22 cellular contexts compared by ENCODE assay signal in the genomic region with DNA sequence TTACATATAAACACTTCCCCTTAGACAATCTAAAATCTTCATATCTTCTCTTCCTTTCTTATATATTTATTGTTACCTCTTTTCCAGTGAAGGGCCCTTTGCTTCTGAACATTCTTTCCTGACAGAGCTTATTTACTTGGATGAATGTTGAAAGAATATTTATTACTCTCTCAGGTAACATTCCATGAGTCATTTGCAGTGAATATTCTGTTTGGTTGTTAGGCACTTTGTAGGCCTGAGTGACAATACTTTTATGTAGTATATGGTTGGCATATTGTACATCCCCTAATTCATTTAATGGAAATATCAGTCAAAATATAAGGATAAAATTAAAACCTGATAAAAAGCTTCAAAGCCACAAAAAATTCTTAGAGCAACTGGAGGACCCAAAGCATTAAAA.
"Had no signal": no experiment of that assay in that cellular context is flagged by ENCODE, and none has a peak within 500 bp of the region (broad histone marks: within the 10 kb centered on the region; RNA-seq: fewer than 3 reads in every experiment).

No MANE protein-coding gene starts in this region.

- H3K27ac Mint-ChIP-seq: activated CD4-positive, alpha-beta memory T cell treated with anti-CD3 and anti-CD28 coated beads for 36 hours; activated CD4-positive, alpha-beta T cell treated with anti-CD3 and anti-CD28 coated beads, Interleukin-2, amount 10 ng/mL, durations not matched to agents 7 days and 5 days; activated naive CD4-positive, alpha-beta T cell treated with anti-CD3 and anti-CD28 coated beads, Interleukin-2, amount 10 ng/mL, durations not matched to agents 7 days and 5 days; activated naive CD8-positive, alpha-beta T cell treated with anti-CD3 and anti-CD28 coated beads for 36 hours had no signal

- DNase-seq: activated CD4-positive, alpha-beta memory T cell treated with anti-CD3 and anti-CD28 coated beads for 36 hours; activated CD4-positive, alpha-beta T cell treated with anti-CD3 and anti-CD28 coated beads, Interleukin-2, amount 10 ng/mL, durations not matched to agents 7 days and 5 days; activated CD4-positive, CD25-positive, alpha-beta regulatory T cell; activated CD8-positive, alpha-beta memory T cell treated with anti-CD3 and anti-CD28 coated beads for 24 hours; activated gamma-delta T cell; activated naive CD4-positive, alpha-beta T cell treated with anti-CD3 and anti-CD28 coated beads, Interleukin-2, amount 10 ng/mL, durations not matched to agents 7 days and 5 days; activated naive CD8-positive, alpha-beta T cell treated with anti-CD3 and anti-CD28 coated beads for 36 hours; activated T-cell treated with anti-CD3 and anti-CD28 coated beads, Interleukin-2, amount 50 U/mL, for 4 hours; aorta; NCI-H1092; NCI-H1417; NCI-H1930; NCI-H2171; NCI-H345; NCI-H510A; NCI-H526 treated with DMSO at 0.1 percent for 48 hours; NCI-H82; SHP77; T-helper 1 cell had no signal

- H3K4me3 Mint-ChIP-seq: activated CD4-positive, alpha-beta memory T cell treated with anti-CD3 and anti-CD28 coated beads for 36 hours; activated CD4-positive, alpha-beta T cell treated with anti-CD3 and anti-CD28 coated beads, Interleukin-2, amount 10 ng/mL, durations not matched to agents 7 days and 5 days; activated naive CD4-positive, alpha-beta T cell treated with anti-CD3 and anti-CD28 coated beads, Interleukin-2, amount 10 ng/mL, durations not matched to agents 7 days and 5 days; activated naive CD8-positive, alpha-beta T cell treated with anti-CD3 and anti-CD28 coated beads for 36 hours; activated T-cell treated with anti-CD3 and anti-CD28 coated beads, Interleukin-2, amount 50 U/mL, for 4 hours; central memory CD8-positive, alpha-beta T cell had no signal

- H3K4me1 Mint-ChIP-seq: activated CD4-positive, alpha-beta T cell treated with anti-CD3 and anti-CD28 coated beads, Interleukin-2, amount 10 ng/mL, durations not matched to agents 7 days and 5 days; activated naive CD4-positive, alpha-beta T cell treated with anti-CD3 and anti-CD28 coated beads, Interleukin-2, amount 10 ng/mL, durations not matched to agents 7 days and 5 days; activated naive CD8-positive, alpha-beta T cell treated with anti-CD3 and anti-CD28 coated beads for 36 hours; central memory CD8-positive, alpha-beta T cell had no signal

- H3K36me3 Mint-ChIP-seq: activated CD4-positive, alpha-beta memory T cell treated with anti-CD3 and anti-CD28 coated beads for 36 hours; activated naive CD4-positive, alpha-beta T cell treated with anti-CD3 and anti-CD28 coated beads, Interleukin-2, amount 10 ng/mL, durations not matched to agents 7 days and 5 days had no signal

- H3K27ac ChIP-seq: RWPE1, VCaP had no signal

- H3K27me3 Mint-ChIP-seq: activated CD4-positive, alpha-beta memory T cell treated with anti-CD3 and anti-CD28 coated beads for 36 hours; activated CD4-positive, alpha-beta T cell treated with anti-CD3 and anti-CD28 coated beads, Interleukin-2, amount 10 ng/mL, durations not matched to agents 7 days and 5 days; activated naive CD4-positive, alpha-beta T cell treated with anti-CD3 and anti-CD28 coated beads, Interleukin-2, amount 10 ng/mL, durations not matched to agents 7 days and 5 days; activated naive CD8-positive, alpha-beta T cell treated with anti-CD3 and anti-CD28 coated beads for 36 hours; central memory CD8-positive, alpha-beta T cell had no signal
